In the genomic region with DNA sequence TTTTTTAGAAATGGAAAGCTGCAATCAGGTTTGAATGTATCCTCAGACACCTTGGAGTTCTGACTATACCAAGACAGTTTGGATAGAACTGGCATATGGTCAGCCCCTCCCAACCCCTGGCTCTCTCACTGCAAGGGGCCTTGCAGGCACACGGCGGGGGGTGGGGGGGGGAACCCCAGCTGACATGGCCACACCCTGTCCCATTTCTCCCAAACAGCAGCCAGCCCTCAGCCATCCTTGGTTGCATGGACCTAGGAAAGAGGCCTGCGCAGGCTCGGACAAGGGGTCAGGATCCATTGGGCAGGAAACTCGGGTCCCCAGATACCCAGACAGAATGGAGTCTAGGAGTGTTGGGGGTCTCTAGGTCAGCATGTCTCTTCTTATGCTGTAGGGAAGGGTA, we compare ENCODE assay signal across 10 cellular contexts. TPM values are rescaled to one million over a fixed set of nuclear protein-coding genes. Genes with fewer than 3 reads are reported as not detected.
DNase-seq lines count a peak whose midpoint lies in the region; ATAC-seq and TF ChIP-seq lines count a peak whose summit lies in the region.
"Had no signal": no experiment of that assay in that cellular context is flagged by ENCODE, and none has a peak within 500 bp of the region (broad histone marks: within the 10 kb centered on the region; RNA-seq: fewer than 3 reads in every experiment).

No MANE protein-coding gene starts in this region.

- no peaks in the 10 kb centered on the region for H3K9me3 ChIP-seq in SU-DHL-6 (ENCODE audit: insufficient read depth, low read length)
- no peaks in the 10 kb centered on the region for H3K9me3 ChIP-seq in iPS-20b (ENCODE audit: insufficient read depth, low read depth, low read length)
- H3K9me3 ChIP-seq in suprapubic skin = no peaks in the 10 kb centered on the region

- H3K4me1 Mint-ChIP-seq in activated naive CD8-positive, alpha-beta T cell (ENCODE audit: low read depth) = peaks cover 9% of the 10 kb centered on the region
- peaks cover 9% of the 10 kb centered on the region for H3K4me1 Mint-ChIP-seq in activated naive CD8-positive, alpha-beta T cell treated with anti-CD3 and anti-CD28 coated beads, Interleukin-2, amount 50 U/mL, for 24 hours

- no peaks in the 10 kb centered on the region for H4K20me1 ChIP-seq in SU-DHL-6 (ENCODE audit: low read depth, low read length)

- no peaks in the 10 kb centered on the region for H3K27me3 Mint-ChIP-seq in activated naive CD8-positive, alpha-beta T cell
- H3K27me3 Mint-ChIP-seq in activated naive CD8-positive, alpha-beta T cell treated with anti-CD3 and anti-CD28 coated beads, Interleukin-2, amount 50 U/mL, for 24 hours = no peaks in the 10 kb centered on the region

- no peak overlapping the region for H3K27ac Mint-ChIP-seq in activated naive CD8-positive, alpha-beta T cell
- H3K27ac Mint-ChIP-seq in activated naive CD8-positive, alpha-beta T cell treated with anti-CD3 and anti-CD28 coated beads, Interleukin-2, amount 50 U/mL, for 24 hours = no peak overlapping the region

- no peak for DNase-seq in activated naive CD8-positive, alpha-beta T cell treated with anti-CD3 and anti-CD28 coated beads, Interleukin-2, amount 50 U/mL, for 24 hours
- DNase-seq in suprapubic skin (ENCODE audit: low spot score in 2 of 2) = no peak
- DNase-seq in inferior parietal cortex (ENCODE audit: extremely low spot score) = no peak
- DNase-seq in cerebellar nuclear complex (lab: John Stamatoyannopoulos, UW) = no peak
- DNase-seq: KG1 had no signal

- no peaks in the 10 kb centered on the region for H3K36me3 Mint-ChIP-seq in activated naive CD8-positive, alpha-beta T cell
- H3K36me3 Mint-ChIP-seq in activated naive CD8-positive, alpha-beta T cell treated with anti-CD3 and anti-CD28 coated beads, Interleukin-2, amount 50 U/mL, for 24 hours (ENCODE audit: low read depth) = no peaks in the 10 kb centered on the region

- H3K4me3 ChIP-seq in SU-DHL-6 (ENCODE audit: insufficient read depth, low read length, poor library complexity, severe bottlenecking) (no peak overlapping the region), iPS-20b (ENCODE audit: low read length) (peak overlapping the region; percentile 73; the same call in 1 of the 2 replicates), suprapubic skin (peak overlapping the region; percentile 55)

- no peak for ATAC-seq in activated naive CD8-positive, alpha-beta T cell treated with anti-CD3 and anti-CD28 coated beads, Interleukin-2, amount 50 U/mL, for 24 hours
- ATAC-seq in HG02973 (IDR thresholded peaks at IDR 0.05; ENCODE audit: unreplicated experiment) = no peak

- H3K36me3 ChIP-seq in SU-DHL-6 (ENCODE audit: low read length) (no peaks in the 10 kb centered on the region), iPS-20b (ENCODE audit: insufficient read depth, low read depth, low read length) (peaks cover 20% of the 10 kb centered on the region), suprapubic skin (peaks cover 2% of the 10 kb centered on the region)

- no peaks in the 10 kb centered on the region for H3F3A ChIP-seq in SU-DHL-6 (ENCODE audit: insufficient read depth)

- WGBS in suprapubic skin = 78% methylated on average over 5 of the region's 5 CpGs

- no peak for TF ChIP-seq EP300 in suprapubic skin (IDR thresholded peaks at IDR 0.05)

- H3K9me3 Mint-ChIP-seq in activated naive CD8-positive, alpha-beta T cell (ENCODE audit: low read depth) = no peaks in the 10 kb centered on the region
- H3K9me3 Mint-ChIP-seq in activated naive CD8-positive, alpha-beta T cell treated with anti-CD3 and anti-CD28 coated beads, Interleukin-2, amount 50 U/mL, for 24 hours = no peaks in the 10 kb centered on the region

- H3K79me2 ChIP-seq in SU-DHL-6 (ENCODE audit: insufficient read depth, low read length) = no peaks in the 10 kb centered on the region

- H3K9ac ChIP-seq in SU-DHL-6 (ENCODE audit: low read length) (0 out of 2 replicates have a peak overlapping the region, but pooled peaks have one; percentile 35), iPS-20b (ENCODE audit: low read depth, low read length) (peak overlapping the region; percentile 46; the same call in 1 of the 2 replicates)

- H3K27ac ChIP-seq in SU-DHL-6 (ENCODE audit: low read depth, low read length) (no peak overlapping the region), iPS-20b (ENCODE audit: low read length) (no peak overlapping the region), suprapubic skin (no peak overlapping the region)

- H3K4me1 ChIP-seq in iPS-20b (ENCODE audit: insufficient read depth, low read length) (peaks cover 4% of the 10 kb centered on the region; the same call in 1 of the 2 replicates), suprapubic skin (peaks cover 10% of the 10 kb centered on the region)

- H3K27me3 ChIP-seq in SU-DHL-6 (ENCODE audit: low read length) = no peaks in the 10 kb centered on the region
- H3K27me3 ChIP-seq in iPS-20b (ENCODE audit: insufficient read depth, low read length) = no peaks in the 10 kb centered on the region
- no peaks in the 10 kb centered on the region for H3K27me3 ChIP-seq in suprapubic skin

- TF ChIP-seq POLR2A in suprapubic skin (IDR thresholded peaks at IDR 0.05) = no peak

- peak overlapping the region; percentile 49 for H3K4me2 ChIP-seq in SU-DHL-6 (ENCODE audit: low read depth, low read length, poor library complexity, severe bottlenecking)

- no peaks in the 10 kb centered on the region for H3K9me2 ChIP-seq in SU-DHL-6 (replicated peaks; ENCODE audit: insufficient read depth, low read length)

- peak overlapping the region; percentile 58 for H3K4me3 Mint-ChIP-seq in activated naive CD8-positive, alpha-beta T cell
- H3K4me3 Mint-ChIP-seq in activated naive CD8-positive, alpha-beta T cell treated with anti-CD3 and anti-CD28 coated beads, Interleukin-2, amount 50 U/mL, for 24 hours = no peak overlapping the region

- TF ChIP-seq CTCF in SU-DHL-6 (IDR thresholded peaks at IDR 0.05; ENCODE audit: insufficient read depth, low read length, poor library complexity, severe bottlenecking) (no peak), suprapubic skin (IDR thresholded peaks at IDR 0.05) (no peak)

- peak overlapping the region; percentile 20 for H2AFZ ChIP-seq in SU-DHL-6 (ENCODE audit: low read depth, low read length, severe bottlenecking)

RNA-seq across cellular contexts. Expression of a gene that starts 14.5 kb away (rescaled TPM):
- total RNA-seq in suprapubic skin = 1 to 10 TPM; 1.0 to 1.4 (median 1.3) TPM

RNA-seq across cellular contexts. Expression of a gene that starts 30.4 kb away (rescaled TPM):
- 1,000 to 10,000 TPM; 1,159 to 2,367 (median 1,696) TPM for total RNA-seq in suprapubic skin

RNA-seq across cellular contexts. Expression of a gene that starts 51.9 kb away (rescaled TPM):
- total RNA-seq in suprapubic skin = 10 to 100 TPM; 47.7 to 82.2 (median 63.8) TPM
- total RNA-seq: occipital lobe had no signal
